Comparison of ENCODE assay signal across 8 cellular contexts in genomic region chr18:13813271-13813849, GRCh38. TPM values are rescaled to one million over a fixed set of nuclear protein-coding genes. Genes with fewer than 3 reads are reported as not detected.
DNase-seq lines count a peak whose midpoint lies in the region; ATAC-seq and TF ChIP-seq lines count a peak whose summit lies in the region.

No MANE protein-coding gene starts in this region.

- TF ChIP-seq CTCF in AG09319 (IDR thresholded peaks at IDR 0.05; ENCODE audit: low read depth, low read length) (peak; percentile 88), epithelial cell of proximal tubule (conservative IDR thresholded peaks at IDR 0.05; ENCODE audit: low read depth, low read length) (peak; percentile 93)

- no peak overlapping the region for H3K4me3 Mint-ChIP-seq in naive thymus-derived CD4-positive, alpha-beta T cell

- H3K27me3 ChIP-seq in naive thymus-derived CD4-positive, alpha-beta T cell (ENCODE audit: control insufficient read depth in 2 of 2, insufficient read depth in 2 of 2, low read length in 2 of 2): no peaks in the 10 kb centered on the region

- H3K36me3 Mint-ChIP-seq in naive thymus-derived CD4-positive, alpha-beta T cell: no peaks in the 10 kb centered on the region

- CTCF ChIA-PET in naive thymus-derived CD4-positive, alpha-beta T cell (lab: Charles Lee): interaction anchor here (0.6 to 2.5 kb wide), 8 partner anchors 8 to 597 kb away, joined by 3 to 8 read pairs (median 4); partner anchors contain the start of gene MC5R

- H3K27ac Mint-ChIP-seq in naive thymus-derived CD4-positive, alpha-beta T cell: peak overlapping the region in 1 of 9 donors; percentile 80

- no peaks in the 10 kb centered on the region for H3K9me3 Mint-ChIP-seq in naive thymus-derived CD4-positive, alpha-beta T cell

- peak; percentile 81 for ATAC-seq in GM18868 (IDR thresholded peaks at IDR 0.05; ENCODE audit: unreplicated experiment)
- ATAC-seq in HG03280 (IDR thresholded peaks at IDR 0.05; ENCODE audit: unreplicated experiment): peak; percentile 76
- ATAC-seq in naive thymus-derived CD4-positive, alpha-beta T cell: peak; percentile 82
- peak; percentile 69 for ATAC-seq in stimulated activated naive CD8-positive, alpha-beta T cell treated with anti-CD3 and anti-CD28 coated beads, Interleukin-15, Interleukin-2, amounts not matched to agents 100 U/mL and 50 U/mL, for 24 hours

- peaks cover 0 to 4% (median 0%) of the 10 kb centered on the region in 7 donors for H3K4me1 Mint-ChIP-seq in naive thymus-derived CD4-positive, alpha-beta T cell

- no peaks in the 10 kb centered on the region for H3K36me3 ChIP-seq in naive thymus-derived CD4-positive, alpha-beta T cell (ENCODE audit: control insufficient read depth in 2 of 3, insufficient read depth in 3 of 3, low read length in 3 of 3)

- H3K4me3 ChIP-seq in epithelial cell of proximal tubule (ENCODE audit: low read depth, low read length): no peak overlapping the region
- no peak overlapping the region for H3K4me3 ChIP-seq in naive thymus-derived CD4-positive, alpha-beta T cell (ENCODE audit: low read length)

- H3K27me3 Mint-ChIP-seq in naive thymus-derived CD4-positive, alpha-beta T cell: peaks cover 0 to 13% (median 4%) of the 10 kb centered on the region in 5 donors

- H3K4me1 ChIP-seq in naive thymus-derived CD4-positive, alpha-beta T cell (ENCODE audit: control insufficient read depth in 2 of 2, insufficient read depth in 2 of 2, low read length in 2 of 2): no peaks in the 10 kb centered on the region

- DNase-seq in AG09319 (ENCODE audit: extremely low read depth, low read depth) (no peak), NOMO-1 treated with DMSO at 0.1 percent for 48 hours (lab: John Stamatoyannopoulos, UW; ENCODE audit: unreplicated experiment) (peak; percentile 40), epithelial cell of proximal tubule (ENCODE audit: low read depth) (no peak)
- peak; percentile 58 for DNase-seq in activated CD8-positive, alpha-beta memory T cell treated with anti-CD3 and anti-CD28 coated beads, Interleukin-2, amount 50 U/mL, for 4 hours
- DNase-seq in naive thymus-derived CD4-positive, alpha-beta T cell: peak in 8 of 9 donors; percentile 14 to 51 (median 30)
- DNase-seq in stimulated activated naive CD8-positive, alpha-beta T cell treated with anti-CD3 and anti-CD28 coated beads, Interleukin-15, Interleukin-2, amounts not matched to agents 100 U/mL and 50 U/mL, for 24 hours: peak; percentile 65

- no peaks in the 10 kb centered on the region for H3K9me3 ChIP-seq in naive thymus-derived CD4-positive, alpha-beta T cell (ENCODE audit: control insufficient read depth in 2 of 3, low read length in 3 of 3)

- no peak overlapping the region for H3K27ac ChIP-seq in naive thymus-derived CD4-positive, alpha-beta T cell (ENCODE audit: low read depth, low read length)

- intact Hi-C loops in naive thymus-derived CD4-positive, alpha-beta T cell (cut with micrococcal nuclease): loop anchor here (1.0 to 5.0 kb wide), 3 partner anchors 256 to 597 kb away; no protein-coding TSS in a partner anchor

- POLR2A ChIA-PET in naive thymus-derived CD4-positive, alpha-beta T cell (lab: Charles Lee): no interaction called here

RNA-seq across cellular contexts. Expression of gene MC5R, which starts 10.6 kb away (rescaled TPM):
- not detected in 2 replicates for total RNA-seq in epithelial cell of proximal tubule
- total RNA-seq in naive thymus-derived CD4-positive, alpha-beta T cell: not detected
- not detected for polyA plus RNA-seq in naive thymus-derived CD4-positive, alpha-beta T cell

Comparison
In these comparisons a context has a peak if more than half of its experiments do, and no peak if none do; other contexts are left out.
1. DNase-seq: peak in NOMO-1 treated with DMSO at 0.1 percent for 48 hours (single experiment), activated CD8-positive, alpha-beta memory T cell treated with anti-CD3 and anti-CD28 coated beads, Interleukin-2, amount 50 U/mL, for 4 hours (single experiment), naive thymus-derived CD4-positive, alpha-beta T cell (8 of 9) and stimulated activated naive CD8-positive, alpha-beta T cell treated with anti-CD3 and anti-CD28 coated beads, Interleukin-15, Interleukin-2, amounts not matched to agents 100 U/mL and 50 U/mL, for 24 hours (single experiment); none in AG09319 (single experiment) and epithelial cell of proximal tubule (single experiment).
2. Peak in every context shown above with its lines, with median percentiles within 50 percentile points of each other: ATAC-seq.